In genomic region chr7:46230298-46231295, GRCh38 we compare ENCODE assay signal across 26 cellular contexts.
DNase-seq lines count a peak whose midpoint lies in the region; ATAC-seq and TF ChIP-seq lines count a peak whose summit lies in the region.
"Had no signal": no experiment of that assay in that cellular context is flagged by ENCODE, and none has a peak within 500 bp of the region (broad histone marks: within the 10 kb centered on the region; RNA-seq: fewer than 3 reads in every experiment).

No MANE protein-coding gene starts in this region.

- H3K27ac Mint-ChIP-seq in H9: no peak overlapping the region
- H3K27ac Mint-ChIP-seq: activated CD4-positive, alpha-beta memory T cell treated with anti-CD3 and anti-CD28 coated beads for 36 hours; activated T-helper 17 cell treated with anti-CD3 and anti-CD28 coated beads, Interleukin-2, amount 50 U/mL, for 72 hours; neural progenitor cell; stimulated activated naive CD8-positive, alpha-beta T cell treated with anti-CD3 and anti-CD28 coated beads, Interleukin-15, Interleukin-2, amounts not matched to agents 100 ng/mL and 50 ng/mL, for 24 hours had no signal

- no peaks in the 10 kb centered on the region for H4K20me1 ChIP-seq in H9 (ENCODE audit: control insufficient read depth, insufficient read depth, insufficient read length)
- H4K20me1 ChIP-seq: BLaER1 had no signal

- H3K4me3 Mint-ChIP-seq in H9: no peak overlapping the region
- H3K4me3 Mint-ChIP-seq: activated CD4-positive, alpha-beta memory T cell treated with anti-CD3 and anti-CD28 coated beads for 36 hours; activated T-helper 17 cell treated with anti-CD3 and anti-CD28 coated beads, Interleukin-2, amount 50 U/mL, for 72 hours; neural progenitor cell; stimulated activated naive CD8-positive, alpha-beta T cell treated with anti-CD3 and anti-CD28 coated beads, Interleukin-15, Interleukin-2, amounts not matched to agents 100 ng/mL and 50 ng/mL, for 24 hours had no signal

- WGBS in H9 (ENCODE audit: extremely low coverage, insufficient read length, low lambda C conversion rate): no CpG with 5 or more reads among the region's 3 CpGs
- WGBS in mesenchymal stem cell: no CpG with 5 or more reads among the region's 3 CpGs

- H3K9me3 Mint-ChIP-seq in H9: peaks cover 0 to 2% of the 10 kb centered on the region in 2 experiments; a peak in 1 of 5 replicates
- H3K9me3 Mint-ChIP-seq: activated CD4-positive, alpha-beta memory T cell treated with anti-CD3 and anti-CD28 coated beads for 36 hours; activated T-helper 17 cell treated with anti-CD3 and anti-CD28 coated beads, Interleukin-2, amount 50 U/mL, for 72 hours; neural progenitor cell; stimulated activated naive CD8-positive, alpha-beta T cell treated with anti-CD3 and anti-CD28 coated beads, Interleukin-15, Interleukin-2, amounts not matched to agents 100 ng/mL and 50 ng/mL, for 24 hours had no signal

- no peak overlapping the region for H4K8ac ChIP-seq in H9 (replicated peaks; ENCODE audit: insufficient read length, low read depth, low read length)
- no peak overlapping the region for H4K8ac ChIP-seq in mesenchymal stem cell (ENCODE audit: low read length)

- H3K4me3 ChIP-seq in brain microvascular endothelial cell (ENCODE audit: low read depth, low read length) (no peak overlapping the region), mesenchymal stem cell (ENCODE audit: insufficient read depth in 1 of 2, low read depth in 1 of 2, low read length in 2 of 2) (no peak overlapping the region)
- H3K4me3 ChIP-seq: BLaER1, neural progenitor cell, right lobe of liver, thyroid gland had no signal

- no peak overlapping the region for H2BK5ac ChIP-seq in H9 (ENCODE audit: insufficient read length, low read length)
- no peak overlapping the region for H2BK5ac ChIP-seq in mesenchymal stem cell (ENCODE audit: low read depth, low read length, poor library complexity, severe bottlenecking)

- no peaks in the 10 kb centered on the region; the same call in 1 of the 2 replicates for H3K27me3 Mint-ChIP-seq in H9 (ENCODE audit: low read depth)
- H3K27me3 Mint-ChIP-seq: activated CD4-positive, alpha-beta memory T cell treated with anti-CD3 and anti-CD28 coated beads for 36 hours; activated T-helper 17 cell treated with anti-CD3 and anti-CD28 coated beads, Interleukin-2, amount 50 U/mL, for 72 hours had no signal

- H3K27ac ChIP-seq in H9 (ENCODE audit: insufficient read length, low read depth, low read length): no peak overlapping the region
- H3K27ac ChIP-seq in brain microvascular endothelial cell: peak overlapping the region; percentile 45
- H3K27ac ChIP-seq in mesenchymal stem cell (ENCODE audit: low read length, poor library complexity, severe bottlenecking): peak overlapping the region; percentile 81
- H3K27ac ChIP-seq: BLaER1, neural progenitor cell, right lobe of liver, RWPE1, thyroid gland had no signal

- H3K4me2 ChIP-seq in H9 (ENCODE audit: insufficient read depth, insufficient read length, low read length) (no peak overlapping the region), mesenchymal stem cell (ENCODE audit: low read length, poor library complexity, severe bottlenecking) (no peak overlapping the region)
- H3K4me2 ChIP-seq: BLaER1, neural progenitor cell had no signal

- no peak overlapping the region for H2BK12ac ChIP-seq in H9 (ENCODE audit: insufficient read length, low read depth, low read length)
- H2BK12ac ChIP-seq in mesenchymal stem cell (ENCODE audit: low read length in 2 of 2): no peak overlapping the region

- H2AFZ ChIP-seq in H9 (ENCODE audit: low read length) (no peak overlapping the region), mesenchymal stem cell (ENCODE audit: low read depth, low read length) (no peak overlapping the region)
- H2AFZ ChIP-seq: neural progenitor cell had no signal

- H3K23ac ChIP-seq in H9 (ENCODE audit: insufficient read length, low read depth, low read length) (no peak overlapping the region), mesenchymal stem cell (ENCODE audit: low read length in 2 of 2) (no peak overlapping the region)

- no peaks in the 10 kb centered on the region for H3K23me2 ChIP-seq in H9 (ENCODE audit: insufficient read length, low read depth, low read length, poor library complexity, severe bottlenecking)

- no peak overlapping the region for H3K56ac ChIP-seq in H9 (ENCODE audit: insufficient read length, low read depth, low read length)

- no peak overlapping the region for H4K5ac ChIP-seq in H9 (ENCODE audit: insufficient read length, low read depth, low read length)

- in situ Hi-C loops in brain microvascular endothelial cell (cut with HindIII; ENCODE audit: low pct_ligation_motif_present, low sequenced_read_pairs): no loop called here

- no peaks in the 10 kb centered on the region for H3K79me1 ChIP-seq in H9 (ENCODE audit: insufficient read depth, low read depth, low read length, poor library complexity, severe bottlenecking)
- no peaks in the 10 kb centered on the region for H3K79me1 ChIP-seq in mesenchymal stem cell (replicated peaks; ENCODE audit: low read length, poor library complexity, severe bottlenecking)

- H2BK15ac ChIP-seq in H9 (ENCODE audit: low read depth, low read length): no peak overlapping the region
- no peak overlapping the region for H2BK15ac ChIP-seq in mesenchymal stem cell (ENCODE audit: low read depth, poor library complexity, severe bottlenecking)

- no peaks in the 10 kb centered on the region; a peak in 1 of 4 replicates for H3K4me1 Mint-ChIP-seq in H9
- H3K4me1 Mint-ChIP-seq: activated T-helper 17 cell treated with anti-CD3 and anti-CD28 coated beads, Interleukin-2, amount 50 U/mL, for 72 hours; neural progenitor cell had no signal

- ATAC-seq in GM21528 (IDR thresholded peaks at IDR 0.05; ENCODE audit: low FRiP score, unreplicated experiment) (no peak), HG03460 (IDR thresholded peaks at IDR 0.05; ENCODE audit: unreplicated experiment) (no peak)
- ATAC-seq: activated CD4-positive, CD25-positive, alpha-beta regulatory T cell treated with anti-CD3 and anti-CD28 coated beads, Interleukin-2, amount 50 U/mL, for 24 hours; activated T-helper 17 cell treated with anti-CD3 and anti-CD28 coated beads, Interleukin-2, amount 50 U/mL, for 72 hours; right lobe of liver had no signal

- H3K4me1 ChIP-seq in H9 (ENCODE audit: insufficient read depth, low read length) (no peaks in the 10 kb centered on the region), mesenchymal stem cell (ENCODE audit: control insufficient read depth, insufficient read depth, low read depth, low read length) (peaks cover 2% of the 10 kb centered on the region)
- H3K4me1 ChIP-seq: BLaER1, neural progenitor cell, right lobe of liver, thyroid gland had no signal

- no peaks in the 10 kb centered on the region for H3K79me2 ChIP-seq in H9 (ENCODE audit: insufficient read depth, low read length)

- peak overlapping the region; percentile 45 for H2BK20ac ChIP-seq in H9 (ENCODE audit: low read depth, low read length, poor library complexity, severe bottlenecking)

- H3K9me3 ChIP-seq in H9 (ENCODE audit: control insufficient read depth, low read depth, low read length): no peaks in the 10 kb centered on the region
- no peaks in the 10 kb centered on the region for H3K9me3 ChIP-seq in mesenchymal stem cell (ENCODE audit: control insufficient read depth, low read length)
- H3K9me3 ChIP-seq: BLaER1, right lobe of liver, thyroid gland had no signal

- H3K36me3 ChIP-seq in brain microvascular endothelial cell (replicated peaks) (no peaks in the 10 kb centered on the region), mesenchymal stem cell (ENCODE audit: control insufficient read depth in 1 of 2, insufficient read depth in 2 of 2, low read depth in 1 of 2, low read length in 2 of 2) (no peaks in the 10 kb centered on the region)
- H3K36me3 ChIP-seq: BLaER1, neural progenitor cell, right lobe of liver, thyroid gland had no signal

- no peak overlapping the region for H2BK120ac ChIP-seq in H9 (ENCODE audit: low read depth, low read length, poor library complexity, severe bottlenecking)
- H2BK120ac ChIP-seq in mesenchymal stem cell (ENCODE audit: low read depth, low read length): no peak overlapping the region

- H3T11ph ChIP-seq in H9 (ENCODE audit: low read length): no peak overlapping the region

- no peak overlapping the region for H3K14ac ChIP-seq in H9 (ENCODE audit: insufficient read depth, low read length)
- H3K14ac ChIP-seq in mesenchymal stem cell (ENCODE audit: low read length in 2 of 2): no peak overlapping the region

- intact Hi-C loops in posterior vena cava (cut with DNase I): no loop called here

- H3K27me3 ChIP-seq in H9 (ENCODE audit: insufficient read depth, low read length) (no peaks in the 10 kb centered on the region), brain microvascular endothelial cell (replicated peaks) (no peaks in the 10 kb centered on the region), mesenchymal stem cell (ENCODE audit: control insufficient read depth in 1 of 2, insufficient read depth in 1 of 2, low read length in 2 of 2) (peaks cover 0 to 3% of the 10 kb centered on the region in 2 experiments)
- H3K27me3 ChIP-seq: BLaER1, neural progenitor cell, right lobe of liver, thyroid gland had no signal

- H4K91ac ChIP-seq in H9 (ENCODE audit: insufficient read length, low read depth, low read length) (no peak overlapping the region), mesenchymal stem cell (ENCODE audit: low read length) (no peak overlapping the region)

- H3K4ac ChIP-seq in H9 (ENCODE audit: low read depth, low read length): no peak overlapping the region
- H3K4ac ChIP-seq in mesenchymal stem cell (ENCODE audit: low read depth in 1 of 2, low read length in 2 of 2): no peak overlapping the region

- TF ChIP-seq CTCF in H9 (conservative IDR thresholded peaks at IDR 0.05): no peak
- no peak for TF ChIP-seq CTCF in brain microvascular endothelial cell (IDR thresholded peaks at IDR 0.05; ENCODE audit: low read depth, low read length, missing control alignments)

- H3K36me3 Mint-ChIP-seq in H9 (ENCODE audit: insufficient read depth in 1 of 3, low read depth in 3 of 3): no peaks in the 10 kb centered on the region
- H3K36me3 Mint-ChIP-seq: activated CD4-positive, alpha-beta memory T cell treated with anti-CD3 and anti-CD28 coated beads for 36 hours; neural progenitor cell had no signal

- DNase-seq in H9: no peak
- DNase-seq in brain microvascular endothelial cell: peak; percentile 75
- DNase-seq in mesenchymal stem cell: no peak
- DNase-seq in smooth muscle cell of the brain vasculature (ENCODE audit: low read depth, low spot score): peak; percentile 57
- DNase-seq in posterior vena cava (ENCODE audit: low spot score): no peak
- DNase-seq: ACHN; activated CD4-positive, alpha-beta memory T cell treated with anti-CD3 and anti-CD28 coated beads for 36 hours; activated CD8-positive, alpha-beta memory T cell treated with anti-CD3 and anti-CD28 coated beads, Interleukin-2, amount 50 U/mL, for 48 hours; activated naive CD4-positive, alpha-beta T cell treated with anti-CD3 and anti-CD28 coated beads, Interleukin-2, amount 50 U/mL, for 16 hours; anterior cingulate cortex; cerebellar nuclear complex; DMS79; head of caudate nucleus; left cardiac atrium; mammary epithelial cell; posterior cingulate gyrus; right lobe of liver; thyroid gland had no signal

- H3K9ac ChIP-seq in H9 (ENCODE audit: extremely low read depth, insufficient read length, low read length) (no peak overlapping the region), mesenchymal stem cell (ENCODE audit: low read length) (no peak overlapping the region)
- H3K9ac ChIP-seq: BLaER1, neural progenitor cell had no signal

- no peak overlapping the region for H2AK5ac ChIP-seq in H9 (ENCODE audit: insufficient read length, low read length)
- no peak overlapping the region for H2AK5ac ChIP-seq in mesenchymal stem cell (ENCODE audit: low read length, severe bottlenecking)

- H3K18ac ChIP-seq in H9 (ENCODE audit: insufficient read length, low read depth, low read length): no peak overlapping the region
- H3K18ac ChIP-seq in mesenchymal stem cell (ENCODE audit: low read depth in 1 of 2, low read length in 2 of 2): no peak overlapping the region

Comparison
In these comparisons a context has a peak if more than half of its experiments do, and no peak if none do; other contexts are left out.
1. DNase-seq: peak in brain microvascular endothelial cell (single experiment) and smooth muscle cell of the brain vasculature (single experiment); none in H9 (single experiment), mesenchymal stem cell (single experiment) and posterior vena cava (single experiment).